In genomic region chr6:27617700-27618689, GRCh38 we compare ENCODE assay signal across 8 cellular contexts.
DNase-seq lines count a peak whose midpoint lies in the region; ATAC-seq and TF ChIP-seq lines count a peak whose summit lies in the region.

No MANE protein-coding gene starts in this region.

- peaks cover 5% of the 10 kb centered on the region; the same call in 1 of the 2 replicates for H3K4me1 ChIP-seq in HAP-1
- H3K4me1 ChIP-seq in iPS-15b (ENCODE audit: control insufficient read depth, insufficient read depth, low read length): no peaks in the 10 kb centered on the region

- H3K9ac ChIP-seq in iPS-15b (ENCODE audit: low read depth, low read length): peak overlapping the region; percentile 67

- CTCF ChIA-PET in activated CD8-positive, alpha-beta T cell treated with anti-CD3 and anti-CD28 coated beads, Interleukin-2, amount 10 ng/mL, durations not matched to agents 7 days and 5 days (lab: Charles Lee): interaction anchor here (0.9 to 3.0 kb wide), 4 partner anchors 9 to 398 kb away, joined by 3 to 25 read pairs (median 3); no protein-coding TSS in a partner anchor

- H3K27me3 Mint-ChIP-seq in activated CD8-positive, alpha-beta T cell treated with anti-CD3 and anti-CD28 coated beads, Interleukin-2, amount 10 ng/mL, durations not matched to agents 7 days and 5 days (ENCODE audit: low read depth): peaks cover 46% of the 10 kb centered on the region
- peaks cover 14% of the 10 kb centered on the region for H3K27me3 Mint-ChIP-seq in type B pancreatic cell

- no peak overlapping the region for H3K27ac Mint-ChIP-seq in activated CD8-positive, alpha-beta T cell treated with anti-CD3 and anti-CD28 coated beads, Interleukin-2, amount 10 ng/mL, durations not matched to agents 7 days and 5 days
- peak overlapping the region; percentile 82 for H3K27ac Mint-ChIP-seq in type B pancreatic cell

- no peaks in the 10 kb centered on the region for H3K9me3 ChIP-seq in HAP-1
- no peaks in the 10 kb centered on the region for H3K9me3 ChIP-seq in iPS-15b (ENCODE audit: control insufficient read depth, insufficient read depth, low read length)

- no peak for ATAC-seq in activated CD8-positive, alpha-beta T cell treated with anti-CD3 and anti-CD28 coated beads, Interleukin-2, amount 10 ng/mL, durations not matched to agents 7 days and 5 days
- no peak for ATAC-seq in HG03135 (IDR thresholded peaks at IDR 0.05; ENCODE audit: unreplicated experiment)

- no peaks in the 10 kb centered on the region for H3K36me3 ChIP-seq in HAP-1 (replicated peaks)
- H3K36me3 ChIP-seq in iPS-15b (ENCODE audit: control insufficient read depth, insufficient read depth, low read length): no peaks in the 10 kb centered on the region

- H3K4me3 Mint-ChIP-seq in activated CD8-positive, alpha-beta T cell treated with anti-CD3 and anti-CD28 coated beads, Interleukin-2, amount 10 ng/mL, durations not matched to agents 7 days and 5 days: peak overlapping the region; percentile 54
- H3K4me3 Mint-ChIP-seq in type B pancreatic cell: peak overlapping the region; percentile 94

- no peaks in the 10 kb centered on the region for H3K9me3 Mint-ChIP-seq in activated CD8-positive, alpha-beta T cell treated with anti-CD3 and anti-CD28 coated beads, Interleukin-2, amount 10 ng/mL, durations not matched to agents 7 days and 5 days (ENCODE audit: insufficient read depth)
- no peaks in the 10 kb centered on the region for H3K9me3 Mint-ChIP-seq in type B pancreatic cell

- no peaks in the 10 kb centered on the region for H3K27me3 ChIP-seq in HAP-1 (ENCODE audit: low read depth)
- peaks cover 9% of the 10 kb centered on the region for H3K27me3 ChIP-seq in iPS-15b (ENCODE audit: control insufficient read depth, insufficient read depth, low read length)

- H3K4me1 Mint-ChIP-seq in activated CD8-positive, alpha-beta T cell treated with anti-CD3 and anti-CD28 coated beads, Interleukin-2, amount 10 ng/mL, durations not matched to agents 7 days and 5 days (ENCODE audit: low read depth): peaks cover 15% of the 10 kb centered on the region
- H3K4me1 Mint-ChIP-seq in type B pancreatic cell (ENCODE audit: unreplicated experiment): peaks cover 1% of the 10 kb centered on the region

- TF ChIP-seq CTCF in AG09309 (IDR thresholded peaks at IDR 0.05; ENCODE audit: control insufficient read depth, insufficient read depth, low read depth, low read length, missing control alignments) (no peak), type B pancreatic cell (conservative IDR thresholded peaks at IDR 0.05) (peak; percentile 35)

- DNase-seq in AG09309 (ENCODE audit: low read depth) (no peak), HAP-1 (ENCODE audit: low spot score in 2 of 2) (peak; percentile 57), type B pancreatic cell (ENCODE audit: extremely low spot score, unreplicated experiment) (no peak), amygdala (lab: John Stamatoyannopoulos, UW) (no peak), SKM-1 (lab: John Stamatoyannopoulos, UW; ENCODE audit: unreplicated experiment) (no peak)
- no peak for DNase-seq in activated CD8-positive, alpha-beta T cell treated with anti-CD3 and anti-CD28 coated beads, Interleukin-2, amount 10 ng/mL, durations not matched to agents 7 days and 5 days

- in situ Hi-C loops in HAP-1 (cut with MboI; ENCODE audit: low sequenced_read_pairs): no loop called here

- H3K36me3 Mint-ChIP-seq in activated CD8-positive, alpha-beta T cell treated with anti-CD3 and anti-CD28 coated beads, Interleukin-2, amount 10 ng/mL, durations not matched to agents 7 days and 5 days (ENCODE audit: low read depth): no peaks in the 10 kb centered on the region
- no peaks in the 10 kb centered on the region for H3K36me3 Mint-ChIP-seq in type B pancreatic cell

- H3K4me3 ChIP-seq in AG09309 (ENCODE audit: control insufficient read depth, low read depth, low read length) (peak overlapping the region; percentile 47), HAP-1 (peak overlapping the region; percentile 39), iPS-15b (ENCODE audit: low read depth, low read length) (peak overlapping the region; percentile 90)

- POLR2A ChIA-PET in activated CD8-positive, alpha-beta T cell treated with anti-CD3 and anti-CD28 coated beads, Interleukin-2, amount 10 ng/mL, durations not matched to agents 7 days and 5 days (lab: Charles Lee): no interaction called here

Comparison
In these comparisons a context has a peak if more than half of its experiments do, and no peak if none do; other contexts are left out.
1. DNase-seq: peak in HAP-1 (2 of 2); none in AG09309 (single experiment), activated CD8-positive, alpha-beta T cell treated with anti-CD3 and anti-CD28 coated beads, Interleukin-2, amount 10 ng/mL, durations not matched to agents 7 days and 5 days (single experiment), type B pancreatic cell (single experiment), amygdala (0 of 56) and SKM-1 (single experiment).
2. H3K4me3 ChIP-seq: peak in every context shown above with its lines; median percentile 90 in iPS-15b; 47 in AG09309; 39 in HAP-1.